Comparison of ENCODE assay signal across 1 cellular context in genomic region chr7:150338166-150338829, GRCh38.
TF ChIP-seq lines count a peak whose summit lies in the region.

No MANE protein-coding gene starts in this region.

TF ChIP-seq in IMR-90, 13 proteins besides CTCF, POLR2A, EP300 and RAD21:
- TF ChIP-seq NFE2L2 (IDR thresholded peaks at IDR 0.05; ENCODE audit: low read depth, low read length) (no peak), ELK1 (IDR thresholded peaks at IDR 0.05; ENCODE audit: borderline replicate concordance, low read depth, low read length) (no peak), SMC3 (IDR thresholded peaks at IDR 0.05; ENCODE audit: low read depth, low read length) (no peak)
